In the genomic region with DNA sequence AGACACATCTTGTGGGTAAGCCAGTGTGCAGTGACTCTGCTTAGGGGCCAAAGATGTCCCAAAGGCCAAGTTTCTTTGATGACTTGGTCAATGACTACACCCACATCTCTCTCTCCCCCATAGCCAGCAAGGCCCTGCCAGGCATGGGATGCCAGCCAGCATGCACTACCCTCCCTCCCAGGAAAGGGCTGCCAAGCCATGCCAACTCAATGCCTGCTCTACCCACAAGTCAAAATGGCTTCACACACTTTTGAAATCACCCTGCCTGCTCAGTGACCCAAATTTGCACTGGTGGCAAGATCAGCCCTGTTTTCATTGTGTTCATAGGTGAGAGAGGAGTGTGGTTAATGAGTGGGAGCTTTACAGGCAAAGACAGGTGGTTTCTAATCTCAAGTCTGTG, we compare ENCODE assay signal across 14 cellular contexts.
DNase-seq lines count a peak whose midpoint lies in the region; ATAC-seq and TF ChIP-seq lines count a peak whose summit lies in the region.
"Had no signal": no experiment of that assay in that cellular context is flagged by ENCODE, and none has a peak within 500 bp of the region (broad histone marks: within the 10 kb centered on the region; RNA-seq: fewer than 3 reads in every experiment).

No MANE protein-coding gene starts in this region.

- peak; percentile 27 for DNase-seq in NCI-H2107 treated with DMSO at 0.1 percent for 48 hours (lab: John Stamatoyannopoulos, UW; ENCODE audit: unreplicated experiment)
- DNase-seq in NCI-H2107 (lab: John Stamatoyannopoulos, UW): no peak
- peak; percentile 26 for DNase-seq in MG63
- peak; percentile 29 for DNase-seq in coronary artery (ENCODE audit: low spot score)
- peak; percentile 12 to 31 for DNase-seq in thyroid gland
- no peak for DNase-seq in aorta
- no peak for DNase-seq in GDM1 (lab: John Stamatoyannopoulos, UW)
- DNase-seq in foreskin keratinocyte: no peak
- DNase-seq: 8988T; Calu3; CD4-positive, alpha-beta memory T cell; H9; IMR-90 had no signal

- H3K36me3 ChIP-seq in MG63 (no peaks in the 10 kb centered on the region), thyroid gland (no peaks in the 10 kb centered on the region), aorta (ENCODE audit: control insufficient read depth in 1 of 2, insufficient read depth in 2 of 2, low read length in 1 of 2) (no peaks in the 10 kb centered on the region)
- H3K36me3 ChIP-seq: BLaER1 had no signal

- no peak overlapping the region for H3K27ac ChIP-seq in coronary artery
- no peak overlapping the region for H3K27ac ChIP-seq in thyroid gland
- no peak overlapping the region for H3K27ac ChIP-seq in aorta (ENCODE audit: low read depth in 1 of 2, low read length in 2 of 2)
- no peak overlapping the region for H3K27ac ChIP-seq in foreskin keratinocyte
- H3K27ac ChIP-seq: BLaER1 had no signal

- H3K4me3 ChIP-seq in MG63: no peak overlapping the region
- no peak overlapping the region for H3K4me3 ChIP-seq in coronary artery
- no peak overlapping the region for H3K4me3 ChIP-seq in thyroid gland (replicated peaks in 1 of 3)
- no peak overlapping the region for H3K4me3 ChIP-seq in aorta (ENCODE audit: low read length in 2 of 2)
- H3K4me3 ChIP-seq: BLaER1 had no signal

- intact Hi-C loops in thyroid gland (cut with DNase I) (no loop called here), aorta (cut with DNase I) (no loop called here)

- TF ChIP-seq CTCF in coronary artery (IDR thresholded peaks at IDR 0.05) (no peak), thyroid gland (IDR thresholded peaks at IDR 0.05) (no peak), foreskin keratinocyte (conservative IDR thresholded peaks at IDR 0.05) (no peak)

- H3K9me3 ChIP-seq in MG63: no peaks in the 10 kb centered on the region
- no peaks in the 10 kb centered on the region for H3K9me3 ChIP-seq in thyroid gland
- no peaks in the 10 kb centered on the region for H3K9me3 ChIP-seq in aorta (ENCODE audit: control insufficient read depth, low read length)
- H3K9me3 ChIP-seq: BLaER1 had no signal

- no peak for TF ChIP-seq POLR2A in thyroid gland (IDR thresholded peaks at IDR 0.05)

- H3K4me1 ChIP-seq in thyroid gland (no peaks in the 10 kb centered on the region), aorta (ENCODE audit: control insufficient read depth in 1 of 2, insufficient read depth in 2 of 2, low read length in 2 of 2) (no peaks in the 10 kb centered on the region), foreskin keratinocyte (peaks cover 31% of the 10 kb centered on the region)
- H3K4me1 ChIP-seq: BLaER1 had no signal

- H3K27me3 ChIP-seq in MG63: no peaks in the 10 kb centered on the region
- no peaks in the 10 kb centered on the region for H3K27me3 ChIP-seq in thyroid gland
- H3K27me3 ChIP-seq in aorta (ENCODE audit: control insufficient read depth in 1 of 2, insufficient read depth in 2 of 2, low read length in 1 of 2): no peaks in the 10 kb centered on the region
- H3K27me3 ChIP-seq in foreskin keratinocyte: no peaks in the 10 kb centered on the region
- H3K27me3 ChIP-seq: BLaER1 had no signal

- no peak for ATAC-seq in aorta (ENCODE audit: low FRiP score)
- no peak for ATAC-seq in foreskin keratinocyte

Comparison
In these comparisons a context has a peak if more than half of its experiments do, and no peak if none do; other contexts are left out.
1. DNase-seq: peak in NCI-H2107 treated with DMSO at 0.1 percent for 48 hours (single experiment), MG63 (single experiment), coronary artery (single experiment) and thyroid gland (2 of 2); none in NCI-H2107 (single experiment), aorta (0 of 2), GDM1 (single experiment) and foreskin keratinocyte (0 of 2).